In genomic region chr5:172173771-172174170, GRCh38 we compare ENCODE assay signal across 9 cellular contexts. TPM values are rescaled to one million over a fixed set of nuclear protein-coding genes. Genes with fewer than 3 reads are reported as not detected.
DNase-seq lines count a peak whose midpoint lies in the region; ATAC-seq and TF ChIP-seq lines count a peak whose summit lies in the region.
"Had no signal": no experiment of that assay in that cellular context is flagged by ENCODE, and none has a peak within 500 bp of the region (broad histone marks: within the 10 kb centered on the region; RNA-seq: fewer than 3 reads in every experiment).

No MANE protein-coding gene starts in this region.

- H3F3A ChIP-seq in smooth muscle cell (ENCODE audit: low read depth): peaks cover 2% of the 10 kb centered on the region

- no peak for TF ChIP-seq CTCF in smooth muscle cell (IDR thresholded peaks at IDR 0.05; ENCODE audit: borderline replicate concordance, insufficient read depth, poor library complexity, severe bottlenecking)

- H3K27me3 ChIP-seq in smooth muscle cell (ENCODE audit: low read depth): no peaks in the 10 kb centered on the region

- no peak overlapping the region for H3K27ac ChIP-seq in smooth muscle cell (ENCODE audit: low read depth)

- peaks cover 38% of the 10 kb centered on the region for H4K20me1 ChIP-seq in smooth muscle cell (ENCODE audit: low read depth)

- no peaks in the 10 kb centered on the region for H3K9me3 ChIP-seq in smooth muscle cell (replicated peaks; ENCODE audit: low read depth)

- H3K4me3 ChIP-seq in smooth muscle cell: no peak overlapping the region
- H3K4me3 ChIP-seq: lung had no signal

- intact Hi-C loops in left cardiac atrium (cut with DNase I): no loop called here

- H3K4me2 ChIP-seq in smooth muscle cell: no peak overlapping the region

- DNase-seq in MV-4-11 (lab: John Stamatoyannopoulos, UW) (peak; percentile 74), left cardiac atrium (peak; percentile 33), smooth muscle cell (lab: John Stamatoyannopoulos, UW; ENCODE audit: unreplicated experiment) (no peak)
- DNase-seq in activated CD8-positive, alpha-beta memory T cell treated with anti-CD3 and anti-CD28 coated beads, Interleukin-2, amount 50 U/mL, for 48 hours: peak; percentile 89
- DNase-seq in stimulated activated naive CD4-positive, alpha-beta T cell treated with Interleukin-2 at 50 U/mL for 16 hours (lab: John Stamatoyannopoulos, UW): peak; percentile 79

- H3K79me2 ChIP-seq in smooth muscle cell (ENCODE audit: low read depth): no peaks in the 10 kb centered on the region

- WGBS in smooth muscle cell (ENCODE audit: low lambda C conversion rate): 87% methylated on average over 10 of the region's 10 CpGs

- H3K36me3 ChIP-seq in smooth muscle cell (ENCODE audit: low read depth): no peaks in the 10 kb centered on the region

- H3K9ac ChIP-seq in smooth muscle cell (ENCODE audit: low read depth): no peak overlapping the region

- peaks cover 9% of the 10 kb centered on the region for H3K4me1 ChIP-seq in smooth muscle cell (ENCODE audit: low read depth)

- ATAC-seq in left cardiac atrium: no peak
- no peak for ATAC-seq in GM18519 (IDR thresholded peaks at IDR 0.05; ENCODE audit: low FRiP score, unreplicated experiment)
- no peak for ATAC-seq in HG02623 (IDR thresholded peaks at IDR 0.05; ENCODE audit: unreplicated experiment)
- ATAC-seq in HG02610 (IDR thresholded peaks at IDR 0.05; ENCODE audit: unreplicated experiment): no peak

- no peak overlapping the region for H2AFZ ChIP-seq in smooth muscle cell (ENCODE audit: low read depth)

RNA-seq across cellular contexts. Expression of gene STK10, which starts 14.3 kb away (rescaled TPM):
- total RNA-seq in left cardiac atrium: 10 to 100 TPM; 15.4 to 18.1 TPM
- 10.8 and 26.0 TPM in 2 replicates for total RNA-seq in smooth muscle cell
- 10.7 and 15.5 TPM in 2 replicates for polyA plus RNA-seq in smooth muscle cell

RNA-seq across cellular contexts. Expression of gene EFCAB9, which starts 20.2 kb away (rescaled TPM):
- total RNA-seq in left cardiac atrium: not detected
- not detected in 2 replicates for total RNA-seq in smooth muscle cell
- polyA plus RNA-seq in smooth muscle cell: not detected in 2 replicates
- total RNA-seq: lung had no signal
- polyA plus RNA-seq: lung had no signal
